Comparison of ENCODE assay signal across 13 cellular contexts in the genomic region with DNA sequence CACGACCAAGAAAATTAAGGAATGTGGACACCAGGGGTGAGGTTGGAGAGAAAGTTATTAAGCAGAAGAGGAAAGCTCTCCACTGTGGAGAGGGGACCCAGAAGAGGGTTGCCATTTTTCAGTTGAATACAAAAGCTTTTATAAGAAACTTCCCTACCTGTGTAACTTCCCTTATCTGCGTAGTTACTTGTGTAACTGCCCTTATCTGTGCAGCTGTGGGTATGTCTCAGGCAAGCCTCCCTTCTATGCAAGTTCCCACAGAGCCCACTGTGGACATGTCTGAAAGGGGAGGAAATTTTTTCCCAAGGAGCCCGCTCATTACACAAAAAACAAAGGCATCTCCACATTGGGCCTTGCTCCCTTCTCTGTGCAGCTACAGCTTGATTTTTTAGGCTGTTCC.
"Had no signal": no experiment of that assay in that cellular context is flagged by ENCODE, and none has a peak within 500 bp of the region (broad histone marks: within the 10 kb centered on the region; RNA-seq: fewer than 3 reads in every experiment).

No MANE protein-coding gene starts in this region.

- DNase-seq: effector memory CD8-positive, alpha-beta T cell; gastrocnemius medialis; heart right ventricle; hypothalamus; islet precursor cell; mammary epithelial cell; naive thymus-derived CD8-positive, alpha-beta T cell; psoas muscle; retina; right lobe of liver; stimulated activated CD4-positive, alpha-beta T cell treated with anti-CD3 and anti-CD28 coated beads, Interleukin-4, amount 100 ng/mL, for 24 hours; tibial artery; upper lobe of right lung had no signal
